8 cellular contexts compared by ENCODE assay signal in genomic region chr14:73457050-73457934, GRCh38. TPM values are rescaled to one million over a fixed set of nuclear protein-coding genes. Genes with fewer than 3 reads are reported as not detected.
A peak's percentile ranks its signal among the peaks of the same experiment; 100 is the strongest.
DNase-seq lines count a peak whose midpoint lies in the region; ATAC-seq and TF ChIP-seq lines count a peak whose summit lies in the region.

No MANE protein-coding gene starts in this region.

- no peaks in the 10 kb centered on the region for H3K27me3 Mint-ChIP-seq in T-helper 1 cell treated with Interleukin-12 subunit alpha and Interleukin-12 subunit beta and Interleukin-4 antibody, amounts not matched to agents 30 μg/mL and 1 μg/mL, for 36 hours (ENCODE audit: low read depth)
- H3K27me3 Mint-ChIP-seq in stimulated activated naive CD8-positive, alpha-beta T cell treated with anti-CD3 and anti-CD28 coated beads, Interleukin-15, amount 100 ng/mL, for 72 hours, result peaks cover 8% of the 10 kb centered on the region

- H3K27me3 ChIP-seq in GM23248 (replicated peaks; ENCODE audit: insufficient read depth) (no peaks in the 10 kb centered on the region), colonic mucosa (no peaks in the 10 kb centered on the region), left lung (no peaks in the 10 kb centered on the region)

- H3F3A ChIP-seq in GM23248 (ENCODE audit: insufficient read depth), result peaks cover 75% of the 10 kb centered on the region

- DNase-seq in AG10803 (ENCODE audit: low read depth) (peak; percentile 33), GM23248 (peak; percentile 83), colonic mucosa (peak; percentile 74), left lung (peak; percentile 55 to 82), GM19240 (ENCODE audit: insufficient read length, low spot score) (no peak)
- DNase-seq in stimulated activated naive CD8-positive, alpha-beta T cell treated with anti-CD3 and anti-CD28 coated beads, Interleukin-15, amount 100 ng/mL, for 72 hours, result peak; percentile 16 to 22

- no peak for TF ChIP-seq CTCF in AG10803 (conservative IDR thresholded peaks at IDR 0.05; ENCODE audit: low read length)
- no peak for TF ChIP-seq CTCF in colonic mucosa (IDR thresholded peaks at IDR 0.05)
- TF ChIP-seq CTCF in left lung (IDR thresholded peaks at IDR 0.05), result no peak

- peak overlapping the region; percentile 99 for H3K4me2 ChIP-seq in GM23248 (ENCODE audit: unreplicated experiment)

- no peaks in the 10 kb centered on the region for H3K9me2 ChIP-seq in GM23248 (ENCODE audit: insufficient read depth)

- peak; percentile 14 for ATAC-seq in left lung
- ATAC-seq in stimulated activated naive CD8-positive, alpha-beta T cell treated with anti-CD3 and anti-CD28 coated beads, Interleukin-15, amount 100 ng/mL, for 72 hours, result no peak
- ATAC-seq in HG02885 (IDR thresholded peaks at IDR 0.05; ENCODE audit: poor library complexity, unreplicated experiment), result no peak

- H3K36me3 ChIP-seq in GM23248 (ENCODE audit: low read depth) (no peaks in the 10 kb centered on the region), colonic mucosa (no peaks in the 10 kb centered on the region), left lung (no peaks in the 10 kb centered on the region)

- H3K4me3 ChIP-seq in AG10803 (ENCODE audit: low read length) (peak overlapping the region; percentile 82), GM23248 (peak overlapping the region; percentile 97), colonic mucosa (peak overlapping the region; percentile 89), left lung (peak overlapping the region; percentile 71 to 89)

- H2AFZ ChIP-seq in GM23248, result peak overlapping the region; percentile 74

- WGBS in GM23248 (ENCODE audit: low coverage in 1 of 2, low lambda C conversion rate in 2 of 2, missing lambda C conversion rate in 2 of 2), 2 experiments, result 1% methylated on average over 18 to 25 of the region's 25 CpGs

- H3K4me3 Mint-ChIP-seq in T-helper 1 cell treated with Interleukin-12 subunit alpha and Interleukin-12 subunit beta and Interleukin-4 antibody, amounts not matched to agents 30 μg/mL and 1 μg/mL, for 36 hours, result peak overlapping the region; percentile 92
- H3K4me3 Mint-ChIP-seq in stimulated activated naive CD8-positive, alpha-beta T cell treated with anti-CD3 and anti-CD28 coated beads, Interleukin-15, amount 100 ng/mL, for 72 hours, result peak overlapping the region; percentile 97 to 99

- H3K27ac Mint-ChIP-seq in T-helper 1 cell treated with Interleukin-12 subunit alpha and Interleukin-12 subunit beta and Interleukin-4 antibody, amounts not matched to agents 30 μg/mL and 1 μg/mL, for 36 hours, result peak overlapping the region; percentile 54
- peak overlapping the region; percentile 16 to 80 for H3K27ac Mint-ChIP-seq in stimulated activated naive CD8-positive, alpha-beta T cell treated with anti-CD3 and anti-CD28 coated beads, Interleukin-15, amount 100 ng/mL, for 72 hours

- peaks cover 32% of the 10 kb centered on the region for H3K4me1 Mint-ChIP-seq in T-helper 1 cell treated with Interleukin-12 subunit alpha and Interleukin-12 subunit beta and Interleukin-4 antibody, amounts not matched to agents 30 μg/mL and 1 μg/mL, for 36 hours (ENCODE audit: low read depth)
- H3K4me1 Mint-ChIP-seq in stimulated activated naive CD8-positive, alpha-beta T cell treated with anti-CD3 and anti-CD28 coated beads, Interleukin-15, amount 100 ng/mL, for 72 hours, result peaks cover 57% of the 10 kb centered on the region

- intact Hi-C loops in colonic mucosa (cut with DNase I), result no loop called here
- intact Hi-C loops in left lung (cut with DNase I), result no loop called here

- H3K36me3 Mint-ChIP-seq in T-helper 1 cell treated with Interleukin-12 subunit alpha and Interleukin-12 subunit beta and Interleukin-4 antibody, amounts not matched to agents 30 μg/mL and 1 μg/mL, for 36 hours (ENCODE audit: low read depth), result no peaks in the 10 kb centered on the region

- H3K4me1 ChIP-seq in GM23248 (ENCODE audit: insufficient read depth), result peaks cover 75% of the 10 kb centered on the region
- H3K4me1 ChIP-seq in colonic mucosa, result peaks cover 13% of the 10 kb centered on the region
- H3K4me1 ChIP-seq in left lung, result peaks cover 18 to 84% of the 10 kb centered on the region in 2 donors

- in situ Hi-C loops in GM23248 (cut with MboI), result no loop called here

- 0 out of 2 replicates have a peak, but pooled peaks cover 9% of the 10 kb centered on the region for H4K20me1 ChIP-seq in GM23248 (ENCODE audit: insufficient read depth)

- H3K9me3 Mint-ChIP-seq in T-helper 1 cell treated with Interleukin-12 subunit alpha and Interleukin-12 subunit beta and Interleukin-4 antibody, amounts not matched to agents 30 μg/mL and 1 μg/mL, for 36 hours, result no peaks in the 10 kb centered on the region
- no peaks in the 10 kb centered on the region for H3K9me3 Mint-ChIP-seq in stimulated activated naive CD8-positive, alpha-beta T cell treated with anti-CD3 and anti-CD28 coated beads, Interleukin-15, amount 100 ng/mL, for 72 hours

- H3K9me3 ChIP-seq in GM23248 (ENCODE audit: low read depth) (no peaks in the 10 kb centered on the region), colonic mucosa (no peaks in the 10 kb centered on the region), left lung (no peaks in the 10 kb centered on the region)

- peak overlapping the region; percentile 87 for H3K27ac ChIP-seq in GM23248
- peak overlapping the region; percentile 88 for H3K27ac ChIP-seq in colonic mucosa
- peak overlapping the region; percentile 91 to 92 for H3K27ac ChIP-seq in left lung

- H3K9ac ChIP-seq in GM23248, result peak overlapping the region; percentile 95
- peak overlapping the region; percentile 86 to 98 for H3K9ac ChIP-seq in colonic mucosa (ENCODE audit: low read depth in 2 of 2, low read length in 2 of 2)

- H3K79me2 ChIP-seq in GM23248 (ENCODE audit: insufficient read depth), result peaks cover 91% of the 10 kb centered on the region

RNA-seq across cellular contexts. Expression of gene NUMB, which starts 1.1 kb away (rescaled TPM):
- 64.8 and 101 TPM in 2 replicates for total RNA-seq in GM23248 (2014; rRNA removed; shearing (Covaris generic))
- 130 and 142 TPM in 2 replicates for polyA plus RNA-seq in GM23248 (2016; fragmentation: Nextera tagmentation; extraction: Ambion mirVana)
- total RNA-seq in colonic mucosa (100 to 1,000 TPM in 1 of 2 donors, 10 to 100 TPM in 1; 83.1 to 116 TPM), left lung (100 to 1,000 TPM in 1 of 2 donors, 10 to 100 TPM in 1; 95.1 to 121 TPM)

RNA-seq across cellular contexts. Expression of gene RIOX1, which starts 33.4 kb away (rescaled TPM):
- total RNA-seq in GM23248 (2014; rRNA removed; shearing (Covaris generic)), result 16.6 and 20.4 TPM in 2 replicates
- polyA plus RNA-seq in GM23248 (2016; fragmentation: Nextera tagmentation; extraction: Ambion mirVana), result 7.9 and 8.1 TPM in 2 replicates
- total RNA-seq in colonic mucosa (10 to 100 TPM in 1 of 2 donors, 1 to 10 TPM in 1; 8.7 to 15.3 TPM), left lung (10 to 100 TPM; 11.9 to 14.7 TPM)
